In genomic region chr14:21496453-21496852, GRCh38 we compare ENCODE assay signal across 1 cellular context.
TF ChIP-seq lines count a peak whose summit lies in the region.

No MANE protein-coding gene starts in this region.

TF ChIP-seq in GM23338, 12 proteins besides CTCF, POLR2A, EP300 and RAD21 (continued from another document):
- no peak for TF ChIP-seq ZNF462 (CRISPR knock-in tag; IDR thresholded peaks at IDR 0.05)
- TF ChIP-seq POLR2AphosphoS5 (IDR thresholded peaks at IDR 0.05; ENCODE audit: low read depth), result no peak
- TF ChIP-seq EZH2phosphoT487 (IDR thresholded peaks at IDR 0.05; ENCODE audit: unreplicated experiment), result no peak
- no peak for TF ChIP-seq STAT1 (IDR thresholded peaks at IDR 0.05; ENCODE audit: unreplicated experiment)
- no peak for TF ChIP-seq REST (IDR thresholded peaks at IDR 0.05; ENCODE audit: unreplicated experiment)
- TF ChIP-seq EZH2 (IDR thresholded peaks at IDR 0.05; ENCODE audit: low read depth, unreplicated experiment), result no peak
- TF ChIP-seq CREB1 (CRISPR knock-in tag; IDR thresholded peaks at IDR 0.05; ENCODE audit: low read depth), result no peak
